ENCODE assay signal across 17 cellular contexts in genomic region chr1:228344631-228345072, GRCh38.
DNase-seq lines count a peak whose midpoint lies in the region; ATAC-seq, FAIRE-seq and TF ChIP-seq lines count a peak whose summit lies in the region.
"Had no signal": no experiment of that assay in that cellular context is flagged by ENCODE, and none has a peak within 500 bp of the region (broad histone marks: within the 10 kb centered on the region; RNA-seq: fewer than 3 reads in every experiment).

No MANE protein-coding gene starts in this region.

- no peaks in the 10 kb centered on the region for H3K9me2 ChIP-seq in Karpas-422 (replicated peaks; ENCODE audit: insufficient read depth, low read length)

- H3K4me2 ChIP-seq in Karpas-422 (ENCODE audit: low read depth, low read length, poor library complexity, severe bottlenecking), result no peak overlapping the region
- H3K4me2 ChIP-seq: A549 had no signal

- H3K36me3 ChIP-seq in SJCRH30 (no peaks in the 10 kb centered on the region), spleen (peaks cover 0 to 33% (median under 1%) of the 10 kb centered on the region in 6 donors), Karpas-422 (ENCODE audit: insufficient read depth, low read length) (no peaks in the 10 kb centered on the region)

- H4K20me1 ChIP-seq in Karpas-422 (ENCODE audit: insufficient read depth, low read depth, low read length), result no peaks in the 10 kb centered on the region

- H3K79me2 ChIP-seq in Karpas-422 (ENCODE audit: low read length), result no peaks in the 10 kb centered on the region

- DNase-seq in activated T-cell treated with anti-CD3 and anti-CD28 coated beads, Interleukin-2, amount 50 U/mL, for 1 hour, result peak; percentile 13
- no peak for DNase-seq in activated T-cell treated with anti-CD3 and anti-CD28 coated beads, Interleukin-2, amount 50 U/mL, for 48 hours
- DNase-seq in SJCRH30, result peak; percentile 41 to 59
- peak; percentile 48 for DNase-seq in islet precursor cell
- DNase-seq in spleen, result peak; percentile 66
- no peak for DNase-seq in GM12892 (ENCODE audit: insufficient read length)
- DNase-seq in Karpas-422, result no peak
- DNase-seq: activated CD8-positive, alpha-beta T cell treated with anti-CD3 and anti-CD28 coated beads, Interleukin-2, amount 10 ng/mL, durations not matched to agents 7 days and 5 days; activated naive CD4-positive, alpha-beta T cell treated with Interleukin-2 at 50 U/mL for 16 hours; effector memory CD4-positive, alpha-beta T cell; GDM1; NCI-H1092 treated with DMSO at 0.1 percent for 48 hours; NK-92 treated with Interleukin-12 subunit alpha and Interleukin-12 subunit beta, amount 100 ng/mL, for 24 hours had no signal

- no peak overlapping the region for H3K4me3 ChIP-seq in SJCRH30
- no peak overlapping the region for H3K4me3 ChIP-seq in spleen
- H3K4me3 ChIP-seq in Karpas-422 (ENCODE audit: low read length), result no peak overlapping the region
- H3K4me3 ChIP-seq: A549, thyroid gland had no signal

- H3K27me3 ChIP-seq in SJCRH30, result no peaks in the 10 kb centered on the region
- H3K27me3 ChIP-seq in spleen (replicated peaks in 1 of 7), result no peaks in the 10 kb centered on the region
- no peaks in the 10 kb centered on the region for H3K27me3 ChIP-seq in Karpas-422 (ENCODE audit: low read length)
- H3K27me3 ChIP-seq: thyroid gland had no signal

- WGBS in spleen, 5 donors, result 88 to 94% (median 92%) methylated on average over 3 to 5 of the region's 5 CpGs

- intact Hi-C loops in spleen (cut with DNase I; ENCODE audit: low total_unique reads), result no loop called here

- H3K9ac ChIP-seq in Karpas-422 (ENCODE audit: low read length), result no peak overlapping the region

- FAIRE-seq in GM12892 (lab: Jason Lieb, UNC), result no peak
- FAIRE-seq: A549 had no signal

- TF ChIP-seq POLR2A in spleen (IDR thresholded peaks at IDR 0.05) (no peak), GM12892 (IDR thresholded peaks at IDR 0.05; ENCODE audit: low read depth, low read length) (no peak)

- H3K9me3 ChIP-seq in SJCRH30 (replicated peaks), result no peaks in the 10 kb centered on the region
- peaks cover 0 to 20% (median 6%) of the 10 kb centered on the region in 8 donors for H3K9me3 ChIP-seq in spleen
- H3K9me3 ChIP-seq in Karpas-422 (ENCODE audit: low read length), result no peaks in the 10 kb centered on the region
- H3K9me3 ChIP-seq: thyroid gland had no signal

- ATAC-seq in HG02840 (IDR thresholded peaks at IDR 0.05; ENCODE audit: low FRiP score, unreplicated experiment), result no peak
- ATAC-seq: A549; activated CD8-positive, alpha-beta T cell treated with anti-CD3 and anti-CD28 coated beads, Interleukin-2, amount 10 ng/mL, durations not matched to agents 7 days and 5 days; SK-N-SH treated with all-trans-retinoic acid at 6 μM for 48 hours had no signal

- H3K4me1 ChIP-seq in SJCRH30 (peaks cover 2% of the 10 kb centered on the region; the same call in 1 of the 2 replicates), spleen (peaks cover 0 to 2% (median 0%) of the 10 kb centered on the region in 6 donors), Karpas-422 (ENCODE audit: low read length) (no peaks in the 10 kb centered on the region)
- H3K4me1 ChIP-seq: A549, thyroid gland had no signal

- TF ChIP-seq CTCF in spleen (IDR thresholded peaks at IDR 0.05 in 8 of 11, conservative IDR thresholded peaks at IDR 0.05 in 3 of 11), result no peak

- no peak overlapping the region for H2AFZ ChIP-seq in Karpas-422 (ENCODE audit: low read length)

- no peak overlapping the region; the same call in 1 of the 2 replicates for H3K27ac ChIP-seq in SJCRH30
- no peak overlapping the region for H3K27ac ChIP-seq in spleen
- H3K27ac ChIP-seq in Karpas-422 (ENCODE audit: low read length), result no peak overlapping the region
- H3K27ac ChIP-seq: A549, thyroid gland had no signal

Comparison
In these comparisons a context has a peak if more than half of its experiments do, and no peak if none do; other contexts are left out.
1. DNase-seq: peak in activated T-cell treated with anti-CD3 and anti-CD28 coated beads, Interleukin-2, amount 50 U/mL, for 1 hour (single experiment), SJCRH30 (2 of 2), islet precursor cell (single experiment) and spleen (single experiment); none in activated T-cell treated with anti-CD3 and anti-CD28 coated beads, Interleukin-2, amount 50 U/mL, for 48 hours (0 of 2), GM12892 (single experiment) and Karpas-422 (single experiment).